In genomic region chr15:27673766-27674445, GRCh38 we compare ENCODE assay signal across 5 cellular contexts.
"Had no signal": no experiment of that assay in that cellular context is flagged by ENCODE, and none has a peak within 500 bp of the region (broad histone marks: within the 10 kb centered on the region; RNA-seq: fewer than 3 reads in every experiment).

No MANE protein-coding gene starts in this region.

- H3K4me3 Mint-ChIP-seq: IgD-negative memory B cell had no signal

- H3K27ac Mint-ChIP-seq: IgD-negative memory B cell had no signal

- ATAC-seq: HepG2, K562 had no signal

- H3K4me3 ChIP-seq: K562 had no signal

- H3K4me1 Mint-ChIP-seq: IgD-negative memory B cell had no signal

- H3K27ac ChIP-seq: HL-60 had no signal

- DNase-seq: IMR-90 had no signal

- H3K27me3 Mint-ChIP-seq: IgD-negative memory B cell had no signal
